In the genomic region with DNA sequence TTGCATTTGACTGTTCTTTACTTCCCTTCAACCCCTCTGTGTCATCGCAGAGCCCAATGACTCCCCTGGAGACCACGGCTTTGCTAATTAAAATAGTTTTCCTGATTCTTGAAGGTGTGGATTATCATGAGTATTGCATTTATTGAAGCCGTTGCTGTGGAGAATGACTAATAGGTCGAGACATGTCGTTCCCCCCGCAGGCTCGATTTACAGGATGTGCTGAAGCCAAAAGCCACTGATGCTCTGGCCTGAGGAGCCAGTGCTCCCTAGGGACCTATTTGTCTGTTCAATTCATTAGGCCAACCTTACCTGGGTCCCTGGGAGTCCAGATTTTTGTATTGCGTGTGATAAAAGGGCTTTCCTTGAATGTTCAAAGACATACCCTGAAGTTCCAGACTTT, we compare ENCODE assay signal across 24 cellular contexts.
"Had no signal": no experiment of that assay in that cellular context is flagged by ENCODE, and none has a peak within 500 bp of the region (broad histone marks: within the 10 kb centered on the region; RNA-seq: fewer than 3 reads in every experiment).

No MANE protein-coding gene starts in this region.

- DNase-seq: activated CD4-positive, alpha-beta memory T cell treated with anti-CD3 and anti-CD28 coated beads for 36 hours; activated CD4-positive, alpha-beta T cell treated with anti-CD3 and anti-CD28 coated beads, Interleukin-2, amount 10 ng/mL, durations not matched to agents 7 days and 5 days; activated CD4-positive, CD25-positive, alpha-beta regulatory T cell; activated gamma-delta T cell; activated naive CD4-positive, alpha-beta T cell treated with anti-CD3 and anti-CD28 coated beads for 36 hours; activated T-cell treated with anti-CD3 and anti-CD28 coated beads for 4 hours; activated T-cell treated with anti-CD3 and anti-CD28 coated beads, Interleukin-2, amount 50 U/mL, for 48 hours; amygdala; caudate nucleus; NCI-H1092; NCI-H1417; NCI-H2029; NCI-H345; NCI-H510A; NCI-H526 treated with DMSO at 0.1 percent for 48 hours; NCI-H82; Peyer's patch; SHP77 treated with DMSO at 0.1 percent for 48 hours; T-helper 2 cell; T1000 had no signal

- H3K36me3 ChIP-seq: Peyer's patch had no signal

- FAIRE-seq: astrocyte, TTC549 had no signal

- H3K9me3 ChIP-seq: Peyer's patch had no signal

- H3K27me3 ChIP-seq: Peyer's patch had no signal

- H3K4me1 ChIP-seq: Peyer's patch had no signal

- H3K4me3 ChIP-seq: Peyer's patch had no signal

- ATAC-seq: activated T-helper 17 cell treated with anti-CD3 and anti-CD28 coated beads, Interleukin-2, amount 50 U/mL, for 72 hours had no signal

- H3K27ac ChIP-seq: Peyer's patch, VCaP had no signal
